In genomic region chr13:36131215-36131930, GRCh38 we compare ENCODE assay signal across 9 cellular contexts. TPM values are rescaled to one million over a fixed set of nuclear protein-coding genes. Genes with fewer than 3 reads are reported as not detected.
DNase-seq lines count a peak whose midpoint lies in the region; ATAC-seq and TF ChIP-seq lines count a peak whose summit lies in the region.
"Had no signal": no experiment of that assay in that cellular context is flagged by ENCODE, and none has a peak within 500 bp of the region (broad histone marks: within the 10 kb centered on the region; RNA-seq: fewer than 3 reads in every experiment).

TSS of gene DCLK1 (minus strand) at chr13:36131382.

- TF ChIP-seq EP300 in stomach (IDR thresholded peaks at IDR 0.05): no peak

- no peak for TF ChIP-seq POLR2A in stomach (IDR thresholded peaks at IDR 0.05)

- no peaks in the 10 kb centered on the region for H3K36me3 ChIP-seq in mammary epithelial cell (ENCODE audit: insufficient read depth, low read length)
- H3K36me3 ChIP-seq in stomach: no peaks in the 10 kb centered on the region

- peak within 1 kb of the TSS; percentile 90 for H3K4me2 ChIP-seq in mammary epithelial cell (ENCODE audit: insufficient read depth, low read depth, low read length)

- no peak within 1 kb of the TSS for H3K27ac Mint-ChIP-seq in effector memory CD8-positive, alpha-beta T cell
- H3K27ac Mint-ChIP-seq: T-helper 1 cell treated with Interleukin-12 subunit alpha and Interleukin-12 subunit beta and Interleukin-4 antibody, amounts not matched to agents 30 μg/mL and 1 μg/mL, for 36 hours had no signal

- dilution Hi-C loops in mammary epithelial cell (cut with HindIII; ENCODE audit: low sequenced_read_pairs): no loop called here

- no TSS peak for BruUV-seq in mammary epithelial cell (replicated peaks; lab: Mats Ljungman, UMichigan)

- CTCF ChIA-PET in mammary epithelial cell (lab: Charles Lee; ENCODE audit: low non-redundant PET): no interaction called here

- H2AFZ ChIP-seq in mammary epithelial cell (ENCODE audit: low read depth, low read length): peak within 1 kb of the TSS; percentile 69

- DNase-seq in SHP77 (lab: John Stamatoyannopoulos, UW): peak; percentile 51 to 78
- no peak for DNase-seq in SHP77 treated with DMSO at 0.1 percent for 48 hours (lab: John Stamatoyannopoulos, UW)
- DNase-seq in mammary epithelial cell: peak; percentile 26
- DNase-seq in iPS-NIHi7 (ENCODE audit: extremely low spot score): peak; percentile 57
- DNase-seq in stomach: peak; percentile 29
- DNase-seq in effector memory CD8-positive, alpha-beta T cell: no peak
- DNase-seq in activated effector memory CD4-positive, alpha-beta T cell treated with anti-CD3 and anti-CD28 coated beads, Interleukin-2, amount 50 U/mL, for 16 hours: no peak

- no peaks in the 10 kb centered on the region for H4K20me1 ChIP-seq in mammary epithelial cell (ENCODE audit: insufficient read depth, low read length)

- WGBS in mammary epithelial cell (ENCODE audit: low coverage, missing lambda C conversion rate): 100% methylated on average over 3 of the region's 48 CpGs
- 7 to 23% (median 16%) methylated on average over 16 to 46 of the region's 48 CpGs for WGBS in stomach, 5 donors

- H3K36me3 Mint-ChIP-seq in effector memory CD8-positive, alpha-beta T cell (ENCODE audit: insufficient read depth): no peaks in the 10 kb centered on the region

- no peak within 1 kb of the TSS for H3K9ac ChIP-seq in mammary epithelial cell (ENCODE audit: insufficient read depth, low read length)

- no peak within 1 kb of the TSS for H3K4me3 Mint-ChIP-seq in effector memory CD8-positive, alpha-beta T cell
- H3K4me3 Mint-ChIP-seq: T-helper 1 cell treated with Interleukin-12 subunit alpha and Interleukin-12 subunit beta and Interleukin-4 antibody, amounts not matched to agents 30 μg/mL and 1 μg/mL, for 36 hours had no signal

- H3K9me3 ChIP-seq in mammary epithelial cell (replicated peaks; ENCODE audit: insufficient read depth, low read length) (no peaks in the 10 kb centered on the region), stomach (no peaks in the 10 kb centered on the region)

- intact Hi-C loops in mammary epithelial cell (cut with micrococcal nuclease): no loop called here
- intact Hi-C loops in stomach (cut with DNase I; ENCODE audit: low total_unique reads): no loop called here

- H3K27me3 Mint-ChIP-seq in effector memory CD8-positive, alpha-beta T cell: peaks cover 0 to 11% of the 10 kb centered on the region in 2 donors

- H3K27ac ChIP-seq in mammary epithelial cell (ENCODE audit: insufficient read depth, low read depth, low read length) (no peak within 1 kb of the TSS), stomach (peak within 1 kb of the TSS; percentile 21 to 66 (median 34))

- H3K4me3 ChIP-seq in mammary epithelial cell (replicated peaks in 1 of 3; ENCODE audit: insufficient read depth in 1 of 3, low read depth in 2 of 3, low read length in 3 of 3): peak within 1 kb of the TSS; percentile 41 to 52 (median 45)
- H3K4me3 ChIP-seq in stomach: peak within 1 kb of the TSS; percentile 53 to 69 (median 56)

- H3K9me3 Mint-ChIP-seq in effector memory CD8-positive, alpha-beta T cell: peaks cover 0 to 2% of the 10 kb centered on the region in 2 donors
- H3K9me3 Mint-ChIP-seq: T-helper 1 cell treated with Interleukin-12 subunit alpha and Interleukin-12 subunit beta and Interleukin-4 antibody, amounts not matched to agents 30 μg/mL and 1 μg/mL, for 36 hours had no signal

- no peak for ATAC-seq in effector memory CD8-positive, alpha-beta T cell (replicated peaks)
- no peak for ATAC-seq in HG03439 (IDR thresholded peaks at IDR 0.05; ENCODE audit: unreplicated experiment)

- TF ChIP-seq CTCF in mammary epithelial cell (conservative IDR thresholded peaks at IDR 0.05 in 1 of 2, IDR thresholded peaks at IDR 0.05 in 1 of 2; ENCODE audit: extremely low read depth in 1 of 2, insufficient read depth in 1 of 2, low read depth in 1 of 2, low read length in 2 of 2) (no peak), stomach (IDR thresholded peaks at IDR 0.05) (no peak)

- H3K4me1 ChIP-seq in mammary epithelial cell (ENCODE audit: insufficient read depth, low read length) (peaks cover 10% of the 10 kb centered on the region), stomach (peaks cover 0 to 12% (median 4%) of the 10 kb centered on the region in 4 donors)

- H3K27me3 ChIP-seq in mammary epithelial cell (ENCODE audit: insufficient read depth, low read length): peaks cover 24% of the 10 kb centered on the region
- peaks cover 0 to 30% (median 21%) of the 10 kb centered on the region in 3 donors for H3K27me3 ChIP-seq in stomach

- no peaks in the 10 kb centered on the region for H3K79me2 ChIP-seq in mammary epithelial cell (ENCODE audit: insufficient read depth, low read length)

- in situ Hi-C loops in mammary epithelial cell (cut with MboI; ENCODE audit: low sequenced_read_pairs in 2 of 2): no loop called here

- H3K4me1 Mint-ChIP-seq in effector memory CD8-positive, alpha-beta T cell (ENCODE audit: low read depth in 2 of 2): no peaks in the 10 kb centered on the region

RNA-seq across cellular contexts. Expression of gene DCLK1, which starts in this region (rescaled TPM):
- total RNA-seq in mammary epithelial cell (under 1 TPM; 0.21 to 0.83 TPM), stomach (10 to 100 TPM in 1 of 5 donors, 1 to 10 TPM in 4; 2.9 to 36.7 (median 7.7) TPM)
- polyA plus RNA-seq in mammary epithelial cell (0.41 TPM), stomach (1 to 10 TPM in 2 of 3 donors, under 1 TPM in 1; 0.68 to 2.0 (median 1.6) TPM)
- not detected for polyA minus RNA-seq in mammary epithelial cell

Comparison
In these comparisons a context has a peak if more than half of its experiments do, and no peak if none do; other contexts are left out.
1. DNase-seq: peak in SHP77 (2 of 2), iPS-NIHi7 (single experiment) and stomach (single experiment); none in SHP77 treated with DMSO at 0.1 percent for 48 hours (single experiment), effector memory CD8-positive, alpha-beta T cell (0 of 3) and activated effector memory CD4-positive, alpha-beta T cell treated with anti-CD3 and anti-CD28 coated beads, Interleukin-2, amount 50 U/mL, for 16 hours (single experiment).
2. Peak in DNase-seq, H3K4me3 ChIP-seq and H3K4me2 ChIP-seq in mammary epithelial cell; RNA of the gene not detected or under 1 TPM.